ENCODE assay signal across 19 cellular contexts in the genomic region with DNA sequence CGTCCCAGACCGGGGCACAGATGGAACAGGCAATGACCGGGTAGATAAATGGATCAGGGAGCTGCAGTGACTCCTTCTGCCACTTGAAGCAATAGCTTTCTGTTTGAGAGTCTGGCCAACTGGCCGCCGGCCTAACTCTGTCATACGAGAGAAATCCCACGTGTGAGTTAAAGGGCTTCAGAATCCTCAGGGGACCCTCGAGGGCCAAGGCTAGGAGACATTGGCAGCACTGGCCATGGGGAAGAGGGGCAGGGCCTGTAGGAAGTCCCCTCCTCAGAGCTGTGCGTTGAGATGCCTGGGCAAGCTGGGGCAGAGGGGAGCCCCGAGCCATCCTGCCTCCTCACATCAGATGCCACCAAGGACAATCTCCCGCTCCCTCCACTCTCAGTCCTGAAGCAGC. TPM values are rescaled to one million over a fixed set of nuclear protein-coding genes. Genes with fewer than 3 reads are reported as not detected.
A peak's percentile ranks its signal among the peaks of the same experiment; 100 is the strongest.
DNase-seq lines count a peak whose midpoint lies in the region; ATAC-seq and TF ChIP-seq lines count a peak whose summit lies in the region.
"Had no signal": no experiment of that assay in that cellular context is flagged by ENCODE, and none has a peak within 500 bp of the region (broad histone marks: within the 10 kb centered on the region; RNA-seq: fewer than 3 reads in every experiment).

No MANE protein-coding gene starts in this region.

- H3K36me3 Mint-ChIP-seq in activated CD8-positive, alpha-beta memory T cell treated with anti-CD3 and anti-CD28 coated beads, Interleukin-2, amount 10 ng/mL, durations not matched to agents 7 days and 5 days = peaks cover 28% of the 10 kb centered on the region
- H3K36me3 Mint-ChIP-seq in activated B cell treated with CpG ODN at 0.5 μM for 24 hours (ENCODE audit: low read depth) = peaks cover 50% of the 10 kb centered on the region
- H3K36me3 Mint-ChIP-seq in immature natural killer cell = peaks cover 7 to 24% (median 16%) of the 10 kb centered on the region in 3 donors

- H2BK12ac ChIP-seq in neuronal stem cell (ENCODE audit: low read length) = no peak overlapping the region

- peaks cover 0 to 74% (median 19%) of the 10 kb centered on the region in 6 donors for H3K36me3 ChIP-seq in spleen
- H3K36me3 ChIP-seq in neuronal stem cell (replicated peaks in 1 of 2; ENCODE audit: control insufficient read depth in 2 of 2, insufficient read depth in 2 of 2, low read length in 2 of 2) = peaks cover 24 to 80% of the 10 kb centered on the region in 2 donors
- H3K36me3 ChIP-seq in sigmoid colon = peaks cover 0 to 39% (median 22%) of the 10 kb centered on the region in 4 donors
- H3K36me3 ChIP-seq: ovary had no signal

- peaks cover 35% of the 10 kb centered on the region for H3K4me1 Mint-ChIP-seq in activated CD8-positive, alpha-beta memory T cell treated with anti-CD3 and anti-CD28 coated beads, Interleukin-2, amount 10 ng/mL, durations not matched to agents 7 days and 5 days
- H3K4me1 Mint-ChIP-seq in activated B cell treated with CpG ODN at 0.5 μM for 24 hours (peaks cover 74% of the 10 kb centered on the region), immature natural killer cell (peaks cover 24 to 30% of the 10 kb centered on the region in 2 donors)

- no peaks in the 10 kb centered on the region for H3K9me3 Mint-ChIP-seq in activated CD8-positive, alpha-beta memory T cell treated with anti-CD3 and anti-CD28 coated beads, Interleukin-2, amount 10 ng/mL, durations not matched to agents 7 days and 5 days (ENCODE audit: low read depth)
- no peaks in the 10 kb centered on the region for H3K9me3 Mint-ChIP-seq in activated B cell treated with CpG ODN at 0.5 μM for 24 hours
- H3K9me3 Mint-ChIP-seq in immature natural killer cell = no peaks in the 10 kb centered on the region
- H3K9me3 Mint-ChIP-seq: activated naive CD4-positive, alpha-beta T cell treated with anti-CD3 and anti-CD28 coated beads, Interleukin-2, amount 50 U/mL, for 72 hours; endodermal cell had no signal

- TF ChIP-seq CTCF in activated B cell treated with CpG ODN at 0.5 μM for 24 hours (IDR thresholded peaks at IDR 0.05) (no peak), spleen (IDR thresholded peaks at IDR 0.05 in 8 of 11, conservative IDR thresholded peaks at IDR 0.05 in 3 of 11) (no peak), sigmoid colon (IDR thresholded peaks at IDR 0.05) (no peak)

- CTCF ChIA-PET in activated CD8-positive, alpha-beta memory T cell treated with anti-CD3 and anti-CD28 coated beads, Interleukin-2, amount 10 ng/mL, durations not matched to agents 7 days and 5 days (lab: Charles Lee) = interaction anchor here (0.8 to 24.3 kb wide), 17 partner anchors 9 to 265 kb away, joined by 3 to 449 read pairs (median 6); a partner anchor contains a TSS
- CTCF ChIA-PET in activated B cell treated with CpG ODN at 0.5 μM for 24 hours (lab: Charles Lee) = interaction anchor here (1.0 to 2.1 kb wide), 6 partner anchors 10 to 52 kb away, joined by 3 to 11 read pairs (median 5); a partner anchor contains a TSS

- H3K4me3 ChIP-seq in spleen (no peak overlapping the region), neuronal stem cell (ENCODE audit: low read length in 2 of 2) (no peak overlapping the region), sigmoid colon (no peak overlapping the region)
- H3K4me3 ChIP-seq: GM12878, K562, ovary, thyroid gland had no signal

- no peak overlapping the region for H2BK120ac ChIP-seq in neuronal stem cell (ENCODE audit: low read depth, low read length)

- H3K23ac ChIP-seq in neuronal stem cell (ENCODE audit: low read depth, low read length, poor library complexity) = no peak overlapping the region

- no peak overlapping the region for H3K14ac ChIP-seq in neuronal stem cell (ENCODE audit: low read length)

- H3K4me2 ChIP-seq in neuronal stem cell (ENCODE audit: insufficient read depth, low read length, poor library complexity, severe bottlenecking) = no peak overlapping the region

- H3K9me3 ChIP-seq in spleen (no peaks in the 10 kb centered on the region), neuronal stem cell (replicated peaks in 1 of 2; ENCODE audit: control insufficient read depth in 2 of 2, insufficient read depth in 1 of 2, low read depth in 1 of 2, low read length in 2 of 2) (no peaks in the 10 kb centered on the region), sigmoid colon (no peaks in the 10 kb centered on the region)
- H3K9me3 ChIP-seq: ovary, thyroid gland had no signal

- intact Hi-C loops in activated B cell treated with CpG ODN at 0.5 μM for 24 hours (cut with micrococcal nuclease) (no loop called here), spleen (cut with DNase I; ENCODE audit: low total_unique reads) (no loop called here), sigmoid colon (cut with DNase I) (no loop called here)

- peak overlapping the region in 3 of 8 donors; percentile 11 to 96 (median 33) for H3K27ac ChIP-seq in spleen
- H3K27ac ChIP-seq in neuronal stem cell (replicated peaks; ENCODE audit: low read length) = no peak overlapping the region
- H3K27ac ChIP-seq in sigmoid colon = peak overlapping the region in 1 of 4 donors; percentile 8
- H3K27ac ChIP-seq: ovary, thyroid gland had no signal

- H3K18ac ChIP-seq in neuronal stem cell (ENCODE audit: low read length) = no peak overlapping the region

- 68 to 83% (median 73%) methylated on average over 9 to 11 of the region's 11 CpGs for WGBS in spleen, 5 donors
- WGBS in neuronal stem cell (ENCODE audit: extremely low coverage in 2 of 2, insufficient read length in 2 of 2, insufficient replicate concordance in 1 of 2), 2 donors = no CpG with 5 or more reads among the region's 11 CpGs
- 80 to 91% methylated on average over 11 of the region's 11 CpGs for WGBS in sigmoid colon, 2 donors

- H2BK15ac ChIP-seq in neuronal stem cell (ENCODE audit: low read length) = no peak overlapping the region

- H3K27me3 ChIP-seq in spleen (replicated peaks in 1 of 7) (no peaks in the 10 kb centered on the region), neuronal stem cell (ENCODE audit: control insufficient read depth in 3 of 3, insufficient read depth in 3 of 3, low read depth in 1 of 3, low read length in 3 of 3) (no peaks in the 10 kb centered on the region), sigmoid colon (no peaks in the 10 kb centered on the region)
- H3K27me3 ChIP-seq: ovary, thyroid gland had no signal

- H2AK5ac ChIP-seq in neuronal stem cell (ENCODE audit: low read depth, low read length) = no peak overlapping the region

- no peak overlapping the region for H3K4me3 Mint-ChIP-seq in activated CD8-positive, alpha-beta memory T cell treated with anti-CD3 and anti-CD28 coated beads, Interleukin-2, amount 10 ng/mL, durations not matched to agents 7 days and 5 days
- H3K4me3 Mint-ChIP-seq in activated B cell treated with CpG ODN at 0.5 μM for 24 hours (no peak overlapping the region), immature natural killer cell (peak overlapping the region in 4 of 5 donors; percentile 34 to 56 (median 46))
- H3K4me3 Mint-ChIP-seq: endodermal cell had no signal

- no peak overlapping the region for H4K91ac ChIP-seq in neuronal stem cell (ENCODE audit: low read depth, low read length, poor library complexity)

- H3K27me3 Mint-ChIP-seq in activated CD8-positive, alpha-beta memory T cell treated with anti-CD3 and anti-CD28 coated beads, Interleukin-2, amount 10 ng/mL, durations not matched to agents 7 days and 5 days = peaks cover 7% of the 10 kb centered on the region
- H3K27me3 Mint-ChIP-seq in activated B cell treated with CpG ODN at 0.5 μM for 24 hours = no peaks in the 10 kb centered on the region
- H3K27me3 Mint-ChIP-seq in immature natural killer cell (ENCODE audit: low read depth in 3 of 3) = peaks cover 7 to 21% (median 10%) of the 10 kb centered on the region in 3 donors

- no peak for ATAC-seq in activated CD8-positive, alpha-beta memory T cell treated with anti-CD3 and anti-CD28 coated beads, Interleukin-2, amount 10 ng/mL, durations not matched to agents 7 days and 5 days
- ATAC-seq in activated B cell treated with CpG ODN at 0.5 μM for 24 hours (ENCODE audit: low read depth) (no peak), esophagus mucosa (no peak)
- ATAC-seq: sciatic nerve had no signal

- POLR2A ChIA-PET in activated B cell treated with CpG ODN at 0.5 μM for 24 hours (lab: Charles Lee) = interaction anchor here (0.9 to 2.8 kb wide), 7 partner anchors 10 to 109 kb away, joined by 3 to 19 read pairs (median 6); no protein-coding TSS in a partner anchor

- H3K4ac ChIP-seq in neuronal stem cell (ENCODE audit: low read length) = no peak overlapping the region

- peak overlapping the region; percentile 42 for H3K27ac Mint-ChIP-seq in activated CD8-positive, alpha-beta memory T cell treated with anti-CD3 and anti-CD28 coated beads, Interleukin-2, amount 10 ng/mL, durations not matched to agents 7 days and 5 days
- peak overlapping the region; percentile 6 for H3K27ac Mint-ChIP-seq in activated B cell treated with CpG ODN at 0.5 μM for 24 hours
- H3K27ac Mint-ChIP-seq in immature natural killer cell = peak overlapping the region in 4 of 6 donors; percentile 72 to 80 (median 76)
- H3K27ac Mint-ChIP-seq: activated naive CD4-positive, alpha-beta T cell treated with anti-CD3 and anti-CD28 coated beads, Interleukin-2, amount 50 U/mL, for 72 hours; endodermal cell had no signal

- H3K4me1 ChIP-seq in spleen (peaks cover 46 to 93% (median 64%) of the 10 kb centered on the region in 6 donors), neuronal stem cell (ENCODE audit: control insufficient read depth in 2 of 2, insufficient read depth in 1 of 2, low read depth in 1 of 2, low read length in 2 of 2) (no peaks in the 10 kb centered on the region), sigmoid colon (peaks cover 0 to 24% (median 10%) of the 10 kb centered on the region in 4 donors)

- TF ChIP-seq POLR2A in spleen (IDR thresholded peaks at IDR 0.05) (no peak), sigmoid colon (IDR thresholded peaks at IDR 0.05) (no peak)

- H4K8ac ChIP-seq in neuronal stem cell (ENCODE audit: low read depth, low read length) = no peak overlapping the region

- H3K79me1 ChIP-seq in neuronal stem cell (ENCODE audit: low read depth, low read length) = peaks cover 6% of the 10 kb centered on the region

- no peak for TF ChIP-seq EP300 in sigmoid colon (IDR thresholded peaks at IDR 0.05)

- H3K9ac ChIP-seq in neuronal stem cell (ENCODE audit: low read depth, low read length, poor library complexity) = no peak overlapping the region

- no peak overlapping the region for H2AFZ ChIP-seq in neuronal stem cell (ENCODE audit: low read length)

- no peak for DNase-seq in activated CD8-positive, alpha-beta memory T cell treated with anti-CD3 and anti-CD28 coated beads, Interleukin-2, amount 10 ng/mL, durations not matched to agents 7 days and 5 days
- no peak for DNase-seq in activated CD8-positive, alpha-beta memory T cell treated with anti-CD3 and anti-CD28 coated beads, Interleukin-2, amount 50 U/mL, for 4 hours
- DNase-seq in activated B cell treated with CpG ODN at 0.5 μM for 24 hours = no peak
- no peak for DNase-seq in immature natural killer cell
- DNase-seq in spleen = peak; percentile 74
- DNase-seq in neuronal stem cell (ENCODE audit: low spot score) = no peak
- DNase-seq in sigmoid colon = no peak
- DNase-seq: C1 segment of cervical spinal cord; GDM1; NCI-H2171 treated with DMSO at 0.1 percent for 48 hours; stimulated activated naive CD4-positive, alpha-beta T cell treated with Interleukin-2 at 50 U/mL for 16 hours; thyroid gland had no signal

- no peak overlapping the region for H2BK5ac ChIP-seq in neuronal stem cell (ENCODE audit: low read length)

RNA-seq across cellular contexts. Expression of a gene that starts 51.6 kb away (rescaled TPM):
- total RNA-seq in activated CD8-positive, alpha-beta memory T cell treated with anti-CD3 and anti-CD28 coated beads, Interleukin-2, amount 10 ng/mL, durations not matched to agents 7 days and 5 days = 100 to 1,000 TPM in 1 of 2 experiments, 10 to 100 TPM in 1; 62.1 to 124 TPM
- 76.8 and 87.6 TPM in 2 replicates for total RNA-seq in activated B cell treated with CpG ODN at 0.5 μM for 24 hours
- 100 to 1,000 TPM in 1 of 3 donors, 10 to 100 TPM in 2; 55.0 to 102 (median 91.0) TPM for polyA plus RNA-seq in immature natural killer cell
- total RNA-seq in spleen = 100 to 1,000 TPM in 6 of 7 donors, 10 to 100 TPM in 1; 86.0 to 179 (median 106) TPM
- polyA plus RNA-seq in spleen = 10 to 100 TPM in 2 of 3 donors, 1 to 10 TPM in 1; 9.7 to 27.1 (median 19.5) TPM
- 5.2 TPM for total RNA-seq in esophagus mucosa
- 0.13 TPM for polyA plus RNA-seq in neuronal stem cell (2013, experiment 1 of 2)
- 0.12 TPM for polyA plus RNA-seq in neuronal stem cell (2013, experiment 2 of 2)
- total RNA-seq in sigmoid colon = 10 to 100 TPM; 17.1 to 49.3 (median 28.3) TPM
- 10 to 100 TPM in 1 of 3 donors, 1 to 10 TPM in 2; 2.8 to 25.9 (median 3.6) TPM for polyA plus RNA-seq in sigmoid colon
- polyA plus RNA-seq: K562 had no signal

Comparison
In these comparisons a context has a peak if more than half of its experiments do, and no peak if none do; other contexts are left out.
1. H3K27ac Mint-ChIP-seq: peak in every context shown above with its lines; median percentile 76 in immature natural killer cell; 42 in activated CD8-positive, alpha-beta memory T cell treated with anti-CD3 and anti-CD28 coated beads, Interleukin-2, amount 10 ng/mL, durations not matched to agents 7 days and 5 days; 6 in activated B cell treated with CpG ODN at 0.5 μM for 24 hours.
2. H3K4me3 Mint-ChIP-seq: peak in immature natural killer cell (4 of 5); none in activated CD8-positive, alpha-beta memory T cell treated with anti-CD3 and anti-CD28 coated beads, Interleukin-2, amount 10 ng/mL, durations not matched to agents 7 days and 5 days (single experiment) and activated B cell treated with CpG ODN at 0.5 μM for 24 hours (single experiment).